Comparison of ENCODE assay signal across 22 cellular contexts in genomic region chr11:83306385-83307080, GRCh38. TPM values are rescaled to one million over a fixed set of nuclear protein-coding genes. Genes with fewer than 3 reads are reported as not detected.
DNase-seq lines count a peak whose midpoint lies in the region; ATAC-seq and TF ChIP-seq lines count a peak whose summit lies in the region.
"Had no signal": no experiment of that assay in that cellular context is flagged by ENCODE, and none has a peak within 500 bp of the region (broad histone marks: within the 10 kb centered on the region; RNA-seq: fewer than 3 reads in every experiment).

No MANE protein-coding gene starts in this region.

- DNase-seq in NCI-H1105 treated with DMSO at 0.1 percent for 48 hours (lab: John Stamatoyannopoulos, UW) (peak; percentile 38), NCI-H1105 (lab: John Stamatoyannopoulos, UW) (no peak), WTC11 (ENCODE audit: low spot score) (no peak), head of caudate nucleus (peak in 41 of 42 donors; percentile 19 to 91 (median 59)), retinal pigment epithelial cell (ENCODE audit: low read depth) (no peak), colonic mucosa (no peak)
- DNase-seq in activated naive CD4-positive, alpha-beta T cell treated with Interleukin-2 at 50 U/mL for 16 hours = no peak
- DNase-seq: C1 segment of cervical spinal cord; CD8-positive, alpha-beta T cell; DND-41; MG63; NCI-H1048; NCI-H1436 treated with DMSO at 0.1 percent for 48 hours; NCI-H1930; NCI-H345; NCI-H524; NCI-H82; PC-9; SHP77 treated with DMSO at 0.1 percent for 48 hours had no signal

- H3K36me3 ChIP-seq in colonic mucosa = no peaks in the 10 kb centered on the region
- H3K36me3 ChIP-seq: MG63 had no signal

- intact Hi-C loops in head of caudate nucleus (cut with DNase I) = no loop called here
- intact Hi-C loops in colonic mucosa (cut with DNase I) = no loop called here

- TF ChIP-seq CTCF in WTC11 (IDR thresholded peaks at IDR 0.05) (no peak), retinal pigment epithelial cell (conservative IDR thresholded peaks at IDR 0.05; ENCODE audit: low read depth, low read length) (peak; percentile 23), colonic mucosa (IDR thresholded peaks at IDR 0.05) (no peak)

- H3K27ac ChIP-seq in colonic mucosa = no peak overlapping the region
- H3K27ac ChIP-seq: 22Rv1, PC-9, RWPE1 had no signal

- CTCF ChIA-PET in WTC11 (lab: Charles Lee) = interaction anchor here (0.6 to 4.3 kb wide), 6 partner anchors 11 to 427 kb away, joined by 3 to 26 read pairs (median 4); partner anchors contain the start of gene CCDC90B

- no peaks in the 10 kb centered on the region for H3K27me3 ChIP-seq in colonic mucosa
- H3K27me3 ChIP-seq: MG63 had no signal

- H3K9me3 ChIP-seq in colonic mucosa = no peaks in the 10 kb centered on the region
- H3K9me3 ChIP-seq: MG63 had no signal

- H3K4me3 ChIP-seq in retinal pigment epithelial cell (ENCODE audit: low read length) (no peak overlapping the region), colonic mucosa (no peak overlapping the region)
- H3K4me3 ChIP-seq: MG63, PC-9 had no signal

- no peaks in the 10 kb centered on the region; the same call in 1 of the 2 replicates for H3K27me3 Mint-ChIP-seq in WTC11 (ENCODE audit: low read depth)

- peaks cover 5% of the 10 kb centered on the region; the same call in 1 of the 2 replicates for H3K9me3 Mint-ChIP-seq in WTC11
- H3K9me3 Mint-ChIP-seq: CD8-positive, alpha-beta T cell had no signal

- H3K4me1 ChIP-seq in colonic mucosa = no peaks in the 10 kb centered on the region

- H3K36me3 Mint-ChIP-seq in WTC11 = no peaks in the 10 kb centered on the region
- H3K36me3 Mint-ChIP-seq: CD8-positive, alpha-beta T cell had no signal

- peaks cover 5% of the 10 kb centered on the region for H3K4me1 Mint-ChIP-seq in WTC11

- peak; percentile 79 for ATAC-seq in WTC11
- ATAC-seq in HG03039 (IDR thresholded peaks at IDR 0.05; ENCODE audit: unreplicated experiment) = no peak
- ATAC-seq: CD8-positive, alpha-beta T cell had no signal

- no peak overlapping the region for H3K27ac Mint-ChIP-seq in WTC11
- H3K27ac Mint-ChIP-seq: CD8-positive, alpha-beta T cell had no signal

- POLR2A ChIA-PET in WTC11 (lab: Charles Lee) = no interaction called here

- no peak overlapping the region for H3K9ac ChIP-seq in colonic mucosa (ENCODE audit: low read depth in 2 of 2, low read length in 2 of 2)

- H3K4me3 Mint-ChIP-seq in WTC11 = no peak overlapping the region
- H3K4me3 Mint-ChIP-seq: CD8-positive, alpha-beta T cell had no signal

TF ChIP-seq in WTC11, 78 proteins besides CTCF, POLR2A, EP300 and RAD21:
- TF ChIP-seq SMAD4 (CRISPR knock-in tag; IDR thresholded peaks at IDR 0.05) (no peak), CBFB (CRISPR knock-in tag; IDR thresholded peaks at IDR 0.05; ENCODE audit: low read depth) (no peak), ERG (CRISPR knock-in tag; IDR thresholded peaks at IDR 0.05) (no peak), E2F5 (CRISPR knock-in tag; IDR thresholded peaks at IDR 0.05) (no peak), ATF2 (CRISPR knock-in tag; IDR thresholded peaks at IDR 0.05; ENCODE audit: borderline replicate concordance, low read depth) (no peak), TP53 (CRISPR knock-in tag; IDR thresholded peaks at IDR 0.05) (no peak)

RNA-seq across cellular contexts. Expression of gene CCDC90B, which starts 20.4 kb away (rescaled TPM):
- total RNA-seq in WTC11 (2021) (47.0 to 48.9 TPM (median 47.8 TPM) in 3 replicates), colonic mucosa (10 to 100 TPM; 26.1 to 27.3 TPM)

Comparison
In these comparisons a context has a peak if more than half of its experiments do, and no peak if none do; other contexts are left out.
1. DNase-seq: peak in NCI-H1105 treated with DMSO at 0.1 percent for 48 hours (single experiment) and head of caudate nucleus (41 of 42); none in NCI-H1105 (single experiment), WTC11 (single experiment), retinal pigment epithelial cell (single experiment), activated naive CD4-positive, alpha-beta T cell treated with Interleukin-2 at 50 U/mL for 16 hours (single experiment) and colonic mucosa (single experiment).